ENCODE assay signal across 12 cellular contexts in genomic region chr11:57434640-57435546, GRCh38. TPM values are rescaled to one million over a fixed set of nuclear protein-coding genes. Genes with fewer than 3 reads are reported as not detected.
DNase-seq lines count a peak whose midpoint lies in the region; ATAC-seq and TF ChIP-seq lines count a peak whose summit lies in the region.
"Had no signal": no experiment of that assay in that cellular context is flagged by ENCODE, and none has a peak within 500 bp of the region (broad histone marks: within the 10 kb centered on the region; RNA-seq: fewer than 3 reads in every experiment).

No MANE protein-coding gene starts in this region.

- no peaks in the 10 kb centered on the region for H3K27me3 ChIP-seq in thoracic aorta (replicated peaks; ENCODE audit: insufficient read depth)

- no peak for TF ChIP-seq CTCF in glutamatergic neuron (IDR thresholded peaks at IDR 0.05; ENCODE audit: partially characterized antibody, unreplicated experiment)
- no peak for TF ChIP-seq CTCF in thoracic aorta (IDR thresholded peaks at IDR 0.05)

- DNase-seq in NCI-H2029 (lab: John Stamatoyannopoulos, UW) = peak; percentile 11
- no peak for DNase-seq in NCI-H2029 treated with DMSO at 0.1 percent for 48 hours (lab: John Stamatoyannopoulos, UW)
- DNase-seq in SIG-M5 treated with dmso at 0.1 percent for 504 hours (lab: John Stamatoyannopoulos, UW; ENCODE audit: unreplicated experiment) = peak; percentile 92
- no peak for DNase-seq in glutamatergic neuron
- no peak for DNase-seq in thoracic aorta (ENCODE audit: low spot score)
- DNase-seq in activated gamma-delta T cell treated with Interleukin-2 at 50 U/mL for 16 hours = no peak
- no peak for DNase-seq in immature natural killer cell
- DNase-seq: 8988T had no signal

- H3K9me3 Mint-ChIP-seq in glutamatergic neuron (ENCODE audit: unreplicated experiment) (peaks cover 2% of the 10 kb centered on the region), immature natural killer cell (no peaks in the 10 kb centered on the region)
- H3K9me3 Mint-ChIP-seq: brain had no signal

- H3K4me1 Mint-ChIP-seq in glutamatergic neuron (ENCODE audit: low read depth, unreplicated experiment) (peaks cover 21% of the 10 kb centered on the region), immature natural killer cell (peaks cover 10 to 19% of the 10 kb centered on the region in 2 donors)

- H3K27ac Mint-ChIP-seq in glutamatergic neuron (ENCODE audit: unreplicated experiment) (peak overlapping the region; percentile 13), immature natural killer cell (no peak overlapping the region)

- peaks cover 6% of the 10 kb centered on the region in 2 donors for H3K4me1 ChIP-seq in thoracic aorta (ENCODE audit: control insufficient read depth in 1 of 2, low read depth in 2 of 2)

- no peak overlapping the region for H3K27ac ChIP-seq in thoracic aorta
- H3K27ac ChIP-seq: VCaP had no signal

- H3K4me3 Mint-ChIP-seq in glutamatergic neuron (ENCODE audit: unreplicated experiment) = peak overlapping the region; percentile 66
- no peak overlapping the region for H3K4me3 Mint-ChIP-seq in immature natural killer cell
- H3K4me3 Mint-ChIP-seq: brain had no signal

- H3K36me3 Mint-ChIP-seq in glutamatergic neuron (ENCODE audit: unreplicated experiment) = no peaks in the 10 kb centered on the region
- H3K36me3 Mint-ChIP-seq in immature natural killer cell = no peaks in the 10 kb centered on the region
- H3K36me3 Mint-ChIP-seq: brain had no signal

- no peaks in the 10 kb centered on the region for H3K36me3 ChIP-seq in thoracic aorta

- H3K9me3 ChIP-seq in thoracic aorta = no peaks in the 10 kb centered on the region

- H3K27me3 Mint-ChIP-seq in glutamatergic neuron (ENCODE audit: unreplicated experiment) (peaks cover 5% of the 10 kb centered on the region), immature natural killer cell (ENCODE audit: low read depth in 3 of 3) (no peaks in the 10 kb centered on the region)

- peak; percentile 58 for ATAC-seq in thoracic aorta (ENCODE audit: insufficient number of reproducible peaks, low FRiP score, low read depth)
- no peak for ATAC-seq in HG02642 (IDR thresholded peaks at IDR 0.05; ENCODE audit: poor library complexity, unreplicated experiment)

- H3K4me3 ChIP-seq in thoracic aorta = no peak overlapping the region

RNA-seq across cellular contexts. Expression of gene SLC43A3, which starts 8.0 kb away (rescaled TPM):
- total RNA-seq in glutamatergic neuron (ENCODE audit: unreplicated experiment) (10.8 TPM), thoracic aorta (10 to 100 TPM; 76.0 to 92.3 TPM)
- 10 to 100 TPM; 11.4 to 17.1 (median 12.4) TPM for polyA plus RNA-seq in immature natural killer cell

RNA-seq across cellular contexts. Expression of gene RTN4RL2, which starts 25.4 kb away (rescaled TPM):
- total RNA-seq in glutamatergic neuron (ENCODE audit: unreplicated experiment) (119 TPM), thoracic aorta (under 1 TPM in 1 of 2 donors, not detected in 1; 0.35 TPM)
- under 1 TPM; 0.38 to 0.71 (median 0.68) TPM for polyA plus RNA-seq in immature natural killer cell

RNA-seq across cellular contexts. Expression of gene PRG2, which starts 44.4 kb away (rescaled TPM):
- total RNA-seq in glutamatergic neuron (ENCODE audit: unreplicated experiment) (not detected), thoracic aorta (under 1 TPM in 1 of 2 donors, not detected in 1; 0.54 TPM)
- polyA plus RNA-seq in immature natural killer cell = under 1 TPM in 1 of 3 donors, not detected in 2; 0.19 TPM

RNA-seq across cellular contexts. Expression of gene PRG3, which starts 53.9 kb away (rescaled TPM):
- total RNA-seq in glutamatergic neuron (ENCODE audit: unreplicated experiment) = not detected
- total RNA-seq in thoracic aorta = not detected
- polyA plus RNA-seq in immature natural killer cell = not detected
- total RNA-seq: lower leg skin had no signal

Comparison
In these comparisons a context has a peak if more than half of its experiments do, and no peak if none do; other contexts are left out.
1. DNase-seq: peak in NCI-H2029 (single experiment) and SIG-M5 treated with dmso at 0.1 percent for 504 hours (single experiment); none in NCI-H2029 treated with DMSO at 0.1 percent for 48 hours (single experiment), glutamatergic neuron (single experiment), thoracic aorta (single experiment), activated gamma-delta T cell treated with Interleukin-2 at 50 U/mL for 16 hours (single experiment) and immature natural killer cell (0 of 3).
2. RNA of gene RTN4RL2, which starts 25.4 kb away (total RNA-seq): 119 TPM in glutamatergic neuron (single experiment); 0.35 TPM in thoracic aorta; every median in the first group is over 10 times any median in the second.